In genomic region chrX:479273-479981, GRCh38 we compare ENCODE assay signal across 24 cellular contexts.
"Had no signal": no experiment of that assay in that cellular context is flagged by ENCODE, and none has a peak within 500 bp of the region (broad histone marks: within the 10 kb centered on the region; RNA-seq: fewer than 3 reads in every experiment).

No MANE protein-coding gene starts in this region.

- H3K36me3 ChIP-seq: gastroesophageal sphincter, right lobe of liver, suprapubic skin, tibial artery, upper lobe of right lung had no signal

- H3K9me3 Mint-ChIP-seq: activated naive CD8-positive, alpha-beta T cell treated with anti-CD3 and anti-CD28 coated beads, Interleukin-2, amount 50 U/mL, for 24 hours; activated T-cell treated with anti-CD3 and anti-CD28 coated beads, Interleukin-2, amount 50 U/mL, for 72 hours had no signal

- H3K4me1 Mint-ChIP-seq: activated naive CD8-positive, alpha-beta T cell treated with anti-CD3 and anti-CD28 coated beads, Interleukin-2, amount 50 U/mL, for 24 hours; nephron; stimulated activated memory B cell treated with anti-CD40 and anti-IgM and Interleukin-4, amounts not matched to agents 10 μg/mL and 1 μg/mL and 100 μg/mL, for 72 hours; T-helper 17 cell had no signal

- H3K27ac Mint-ChIP-seq: activated naive CD8-positive, alpha-beta T cell treated with anti-CD3 and anti-CD28 coated beads, Interleukin-2, amount 50 U/mL, for 24 hours; activated T-cell treated with anti-CD3 and anti-CD28 coated beads, Interleukin-2, amount 50 U/mL, for 72 hours; nephron; stimulated activated memory B cell treated with anti-CD40 and anti-IgM and Interleukin-4, amounts not matched to agents 10 μg/mL and 1 μg/mL and 100 μg/mL, for 72 hours; T-helper 17 cell had no signal

- ATAC-seq: activated naive CD8-positive, alpha-beta T cell treated with anti-CD3 and anti-CD28 coated beads, Interleukin-2, amount 50 U/mL, for 24 hours; gastroesophageal sphincter; left ventricle myocardium superior; mucosa of descending colon; right lobe of liver; SK-N-SH treated with all-trans-retinoic acid at 6 μM for 48 hours; stimulated activated memory B cell treated with anti-CD40 and anti-IgM and Interleukin-4, amounts not matched to agents 10 μg/mL and 1 μg/mL and 100 μg/mL, for 72 hours; T-helper 17 cell; upper lobe of right lung had no signal

- H3K27me3 ChIP-seq: hepatocyte, right lobe of liver, suprapubic skin, upper lobe of right lung had no signal

- H3K27ac ChIP-seq: gastroesophageal sphincter, hepatocyte, right lobe of liver, suprapubic skin, tibial artery, upper lobe of right lung had no signal

- H3K4me1 ChIP-seq: gastroesophageal sphincter, right lobe of liver, suprapubic skin, tibial artery, upper lobe of right lung had no signal

- H3K36me3 Mint-ChIP-seq: stimulated activated memory B cell treated with anti-CD40 and anti-IgM and Interleukin-4, amounts not matched to agents 10 μg/mL and 1 μg/mL and 100 μg/mL, for 72 hours had no signal

- DNase-seq: activated effector memory CD4-positive, alpha-beta T cell treated with Interleukin-2 at 50 U/mL for 16 hours; activated naive CD4-positive, alpha-beta T cell treated with Interleukin-2 at 50 U/mL for 16 hours; activated naive CD8-positive, alpha-beta T cell treated with anti-CD3 and anti-CD28 coated beads, Interleukin-2, amount 50 U/mL, for 24 hours; activated T-cell treated with anti-CD3 and anti-CD28 coated beads for 4 hours; activated T-cell treated with anti-CD3 and anti-CD28 coated beads, Interleukin-2, amount 50 U/mL, for 72 hours; amygdala; central memory CD4-positive, alpha-beta T cell; islet precursor cell; left ventricle myocardium superior; mucosa of descending colon; right lobe of liver; stimulated activated CD4-positive, alpha-beta T cell treated with anti-CD3 and anti-CD28 coated beads, Interleukin-12 subunit alpha, Interleukin-12 subunit beta, amount 100 ng/mL, for 4 hours; stimulated activated CD4-positive, alpha-beta T cell treated with anti-CD3 and anti-CD28 coated beads, Interleukin-4, amount 100 ng/mL, for 4 hours; stimulated activated CD8-positive, alpha-beta memory T cell treated with anti-CD3 and anti-CD28 coated beads, Interleukin-4, amount 100 ng/mL, for 48 hours; T-helper 17 cell; T1000; tibial artery; upper lobe of right lung had no signal

- H3K4me3 ChIP-seq: gastroesophageal sphincter, hepatocyte, mucosa of descending colon, right lobe of liver, suprapubic skin, tibial artery, upper lobe of right lung had no signal

- H3K4me3 Mint-ChIP-seq: activated naive CD8-positive, alpha-beta T cell treated with anti-CD3 and anti-CD28 coated beads, Interleukin-2, amount 50 U/mL, for 24 hours; activated T-cell treated with anti-CD3 and anti-CD28 coated beads, Interleukin-2, amount 50 U/mL, for 72 hours; nephron; stimulated activated memory B cell treated with anti-CD40 and anti-IgM and Interleukin-4, amounts not matched to agents 10 μg/mL and 1 μg/mL and 100 μg/mL, for 72 hours had no signal

- H3K9me3 ChIP-seq: mucosa of descending colon, right lobe of liver, suprapubic skin, tibial artery, upper lobe of right lung had no signal

- H3K27me3 Mint-ChIP-seq: activated naive CD8-positive, alpha-beta T cell treated with anti-CD3 and anti-CD28 coated beads, Interleukin-2, amount 50 U/mL, for 24 hours had no signal
